Comparison of ENCODE assay signal across 8 cellular contexts in the genomic region with DNA sequence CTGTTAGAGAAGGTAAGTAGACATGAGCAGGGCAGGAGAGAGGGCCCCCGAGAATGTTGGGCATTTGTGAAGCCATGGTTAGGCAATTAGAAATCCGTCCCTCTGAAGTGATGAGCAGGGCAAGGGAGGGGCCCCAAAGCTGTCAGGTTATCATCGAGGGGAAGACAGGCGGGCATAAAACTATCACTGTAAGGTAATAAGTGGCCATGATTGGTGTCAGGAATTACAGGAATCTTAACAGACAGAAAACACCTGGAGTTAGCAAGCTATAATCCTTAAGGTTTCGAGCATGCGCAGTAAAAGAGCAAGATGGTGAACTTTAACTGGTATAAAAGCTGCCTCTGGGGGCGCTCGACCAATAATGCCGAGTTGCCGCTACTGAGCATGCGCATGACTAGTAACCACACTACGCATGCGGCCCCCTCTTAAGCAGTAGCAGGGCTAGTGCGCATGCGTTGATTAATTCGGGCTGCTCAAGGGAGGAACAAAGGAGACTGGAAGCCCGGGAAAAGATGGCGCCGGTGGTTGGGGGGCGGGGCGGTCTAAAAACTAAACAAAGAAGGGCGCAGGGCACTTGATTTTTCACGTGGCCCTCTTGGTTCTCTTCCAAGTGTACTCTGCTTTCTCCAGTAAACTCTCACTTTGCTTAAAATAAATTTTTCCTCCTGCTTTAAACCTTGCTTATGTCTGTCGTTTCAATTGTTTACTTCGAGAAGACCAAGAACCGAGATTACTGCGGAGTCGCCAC. TPM values are rescaled to one million over a fixed set of nuclear protein-coding genes. Genes with fewer than 3 reads are reported as not detected.
DNase-seq lines count a peak whose midpoint lies in the region; ATAC-seq and TF ChIP-seq lines count a peak whose summit lies in the region.

No MANE protein-coding gene starts in this region.

- intact Hi-C loops in PC-3 (cut with micrococcal nuclease) = loop anchor here (10.0 kb wide), 1 partner anchor 380 kb away; a partner anchor contains a TSS

- peak overlapping the region; percentile 76 for H3K27ac ChIP-seq in PC-3 (ENCODE audit: low read length)
- H3K27ac ChIP-seq in muscle layer of colon (ENCODE audit: low read depth, low read length) = peak overlapping the region; percentile 64

- H4K20me1 ChIP-seq in PC-3 (ENCODE audit: low read length) = 0 out of 2 replicates have a peak, but pooled peaks cover 18% of the 10 kb centered on the region

- peaks cover 39% of the 10 kb centered on the region for H3K4me1 ChIP-seq in PC-3 (ENCODE audit: insufficient read depth, low read length)
- peaks cover 33% of the 10 kb centered on the region for H3K4me1 ChIP-seq in muscle layer of colon (ENCODE audit: insufficient read depth, low read length)

- H3K4me3 Mint-ChIP-seq in activated T-cell treated with anti-CD3 and anti-CD28 coated beads, Interleukin-2, amount 50 U/mL, for 4 hours = peak overlapping the region; percentile 91

- H3K9ac ChIP-seq in PC-3 (ENCODE audit: low read length) = peak overlapping the region; percentile 94
- peak overlapping the region; percentile 65 for H3K9ac ChIP-seq in muscle layer of colon (ENCODE audit: low read length)

- DNase-seq in DMS153 (lab: John Stamatoyannopoulos, UW) = peak; percentile 97
- peak; percentile 98 for DNase-seq in KBM-7
- peak; percentile 99 for DNase-seq in PC-3
- DNase-seq in activated T-cell treated with anti-CD3 and anti-CD28 coated beads, Interleukin-2, amount 50 U/mL, for 4 hours = peak; percentile 96
- peak; percentile 92 to 95 for DNase-seq in stimulated activated CD8-positive, alpha-beta memory T cell treated with anti-CD3 and anti-CD28 coated beads, Interleukin-7, amount 100 ng/mL, for 1 hour (ENCODE audit: low read depth in 2 of 2)

- H3K9me3 Mint-ChIP-seq in activated T-cell treated with anti-CD3 and anti-CD28 coated beads, Interleukin-2, amount 50 U/mL, for 4 hours = no peaks in the 10 kb centered on the region

- CTCF ChIA-PET in PC-3 (lab: Charles Lee) = interaction anchor here (0.5 to 0.6 kb wide), 2 partner anchors 21 to 213 kb away, joined by 4 to 6 read pairs; no protein-coding TSS in a partner anchor

- H3K36me3 ChIP-seq in PC-3 (ENCODE audit: low read depth, low read length) (peaks cover 89% of the 10 kb centered on the region), muscle layer of colon (ENCODE audit: insufficient read depth, low read length) (peaks cover 66% of the 10 kb centered on the region)

- TF ChIP-seq CTCF in PC-3 (conservative IDR thresholded peaks at IDR 0.05; ENCODE audit: low read depth, low read length) = peak; percentile 90

- in situ Hi-C loops in KBM-7 (cut with MboI; ENCODE audit: low pct_unique_long_range_greater_than_20kb, low sequenced_read_pairs) = no loop called here

- H3F3A ChIP-seq in PC-3 (ENCODE audit: low read length, unreplicated experiment) = peaks cover 6% of the 10 kb centered on the region

- H3K9me3 ChIP-seq in PC-3 (ENCODE audit: low read length) (no peaks in the 10 kb centered on the region), muscle layer of colon (ENCODE audit: low read length) (no peaks in the 10 kb centered on the region)

- H3K36me3 Mint-ChIP-seq in activated T-cell treated with anti-CD3 and anti-CD28 coated beads, Interleukin-2, amount 50 U/mL, for 4 hours (ENCODE audit: insufficient read depth) = peaks cover 82% of the 10 kb centered on the region

- H3K4me3 ChIP-seq in PC-3 (ENCODE audit: low read length) (peak overlapping the region; percentile 72), muscle layer of colon (ENCODE audit: low read depth in 1 of 2, low read length in 2 of 2) (peak overlapping the region; percentile 77 to 84)

- no TSS peak for BruUV-seq in PC-3 (replicated peaks; lab: Mats Ljungman, UMichigan)

- POLR2A ChIA-PET in PC-3 (lab: Charles Lee; ENCODE audit: unreplicated experiment) = interaction anchor here (0.6 kb wide), 1 partner anchor 33 kb away, joined by 3 read pairs; no protein-coding TSS in a partner anchor

- H3K27me3 ChIP-seq in PC-3 (ENCODE audit: low read length) (no peaks in the 10 kb centered on the region), muscle layer of colon (ENCODE audit: control insufficient read depth in 1 of 2, insufficient read depth in 2 of 2, low read length in 2 of 2) (no peaks in the 10 kb centered on the region)

- peak overlapping the region; percentile 84 for H2AFZ ChIP-seq in PC-3 (ENCODE audit: low read length)

- H3K9me2 ChIP-seq in PC-3 (replicated peaks; ENCODE audit: low read length) = no peaks in the 10 kb centered on the region

- H3K4me1 Mint-ChIP-seq in activated T-cell treated with anti-CD3 and anti-CD28 coated beads, Interleukin-2, amount 50 U/mL, for 4 hours (ENCODE audit: low read depth) = peaks cover 89% of the 10 kb centered on the region

- peaks cover 84% of the 10 kb centered on the region for H3K79me2 ChIP-seq in PC-3 (ENCODE audit: low read length)

- ATAC-seq in GM21528 (IDR thresholded peaks at IDR 0.05; ENCODE audit: low FRiP score, unreplicated experiment) (peak; percentile 45), PC-3 (peak; percentile 94), esophagus mucosa (peak; percentile 98)
- peak; percentile 85 to 87 for ATAC-seq in activated T-cell treated with anti-CD3 and anti-CD28 coated beads, Interleukin-2, amount 50 U/mL, for 4 hours

- H3K4me2 ChIP-seq in PC-3 (ENCODE audit: low read length) = peak overlapping the region; percentile 95

- H3K27me3 Mint-ChIP-seq in activated T-cell treated with anti-CD3 and anti-CD28 coated beads, Interleukin-2, amount 50 U/mL, for 4 hours (ENCODE audit: low read depth) = no peaks in the 10 kb centered on the region

RNA-seq across cellular contexts. Expression of a gene that starts 5.5 kb away (rescaled TPM):
- total RNA-seq in PC-3 (2014; rRNA removed) = 277 and 290 TPM in 2 replicates
- total RNA-seq in activated T-cell treated with anti-CD3 and anti-CD28 coated beads, Interleukin-2, amount 50 U/mL, for 4 hours = 100 to 1,000 TPM; 460 to 524 (median 513) TPM
- total RNA-seq in esophagus mucosa = 198 TPM

RNA-seq across cellular contexts. Expression of a gene that starts 32.9 kb away (rescaled TPM):
- total RNA-seq in PC-3 (2014; rRNA removed) = not detected in 2 replicates
- total RNA-seq in activated T-cell treated with anti-CD3 and anti-CD28 coated beads, Interleukin-2, amount 50 U/mL, for 4 hours = under 1 TPM; 0.08 to 0.53 (median 0.27) TPM
- total RNA-seq in esophagus mucosa = 0.04 TPM

RNA-seq across cellular contexts. Expression of a gene that starts 33.0 kb away (rescaled TPM):
- 23.0 and 26.0 TPM in 2 replicates for total RNA-seq in PC-3 (2014; rRNA removed)
- 1 to 10 TPM; 4.7 to 6.9 (median 6.0) TPM for total RNA-seq in activated T-cell treated with anti-CD3 and anti-CD28 coated beads, Interleukin-2, amount 50 U/mL, for 4 hours
- total RNA-seq in esophagus mucosa = 3.1 TPM

Comparison
In these comparisons a context has a peak if more than half of its experiments do, and no peak if none do; other contexts are left out.
1. Peak in every context shown above with its lines: DNase-seq, ATAC-seq, H3K4me3 ChIP-seq and H3K27ac ChIP-seq.
2. ATAC-seq: peak in every context shown above with its lines; median percentile 98 in esophagus mucosa; 94 in PC-3; 86 in activated T-cell treated with anti-CD3 and anti-CD28 coated beads, Interleukin-2, amount 50 U/mL, for 4 hours; 45 in GM21528.